ENCODE assay signal across 8 cellular contexts in the genomic region with DNA sequence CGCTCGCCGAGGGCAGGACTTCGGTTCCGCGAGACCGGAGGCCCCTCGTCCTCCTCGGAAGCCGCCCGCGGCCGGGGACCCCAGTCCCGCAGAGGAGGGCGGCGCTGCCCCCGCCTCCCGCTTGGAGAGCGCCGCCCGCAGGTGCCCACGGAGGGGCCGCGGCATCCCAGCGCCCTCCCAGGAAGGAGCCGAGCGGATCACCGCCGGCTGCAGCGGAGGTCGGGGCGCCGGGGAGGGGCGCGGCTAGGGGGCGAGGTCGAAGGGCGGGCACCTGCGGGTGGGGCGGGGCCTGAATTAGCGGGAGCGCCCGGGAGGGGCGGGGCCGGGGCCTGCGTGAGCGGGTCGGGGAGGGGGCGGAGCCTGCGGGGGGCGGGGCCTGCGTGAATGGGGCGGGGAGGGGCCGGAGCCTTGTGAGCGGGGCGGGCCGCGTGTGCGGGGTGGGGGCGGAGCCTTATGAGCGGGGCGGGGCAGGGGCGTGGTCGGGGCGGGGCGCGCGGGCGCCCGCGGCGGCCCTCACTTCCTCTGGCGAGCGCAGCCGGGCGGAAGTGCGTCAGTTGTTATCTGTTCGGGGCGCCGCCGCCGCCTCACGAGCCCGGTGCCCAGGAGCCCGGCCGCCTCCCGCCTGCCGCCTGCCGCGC. TPM values are rescaled to one million over a fixed set of nuclear protein-coding genes. Genes with fewer than 3 reads are reported as not detected.
A peak's percentile ranks its signal among the peaks of the same experiment; 100 is the strongest.
DNase-seq lines count a peak whose midpoint lies in the region; ATAC-seq, FAIRE-seq and TF ChIP-seq lines count a peak whose summit lies in the region.

A gene (plus strand): TSS at position 550 of the 638 bp plus-strand sequence.

- TF ChIP-seq POLR2A in GM12891 (IDR thresholded peaks at IDR 0.05; ENCODE audit: low read depth, low read length), result no peak
- peak; percentile 9 for TF ChIP-seq POLR2A in prostate gland (IDR thresholded peaks at IDR 0.05)

- H3K4me3 ChIP-seq in prostate gland, result peak within 1 kb of the TSS; percentile 62 to 78
- H3K4me3 ChIP-seq in upper lobe of right lung, result peak within 1 kb of the TSS; percentile 77

- WGBS in prostate gland, result 0% methylated on average over 11 of the region's 90 CpGs

- ATAC-seq in HG02852 (IDR thresholded peaks at IDR 0.05; ENCODE audit: unreplicated experiment) (peak; percentile 48), left ventricle myocardium superior (peak; percentile 87), upper lobe of right lung (peak; percentile 93)

- H3K27ac ChIP-seq in prostate gland, result peak within 1 kb of the TSS; percentile 76 to 85
- H3K27ac ChIP-seq in upper lobe of right lung, result peak within 1 kb of the TSS; percentile 80

- TF ChIP-seq CTCF in prostate gland (IDR thresholded peaks at IDR 0.05), result no peak
- TF ChIP-seq CTCF in upper lobe of right lung (IDR thresholded peaks at IDR 0.05), result no peak

- peaks cover 26% of the 10 kb centered on the region for H3K4me1 ChIP-seq in prostate gland (replicated peaks)
- peaks cover 47% of the 10 kb centered on the region for H3K4me1 ChIP-seq in upper lobe of right lung

- intact Hi-C loops in left ventricle myocardium superior (cut with micrococcal nuclease), result no loop called here
- intact Hi-C loops in prostate gland (cut with DNase I), result no loop called here
- intact Hi-C loops in upper lobe of right lung (cut with DNase I), result no loop called here

- H3K36me3 ChIP-seq in prostate gland, result no peaks in the 10 kb centered on the region
- H3K36me3 ChIP-seq in upper lobe of right lung, result no peaks in the 10 kb centered on the region

- H3K9me3 ChIP-seq in prostate gland, result no peaks in the 10 kb centered on the region
- no peaks in the 10 kb centered on the region for H3K9me3 ChIP-seq in upper lobe of right lung

- no peaks in the 10 kb centered on the region for H3K27me3 ChIP-seq in prostate gland (replicated peaks; ENCODE audit: insufficient read depth)
- no peaks in the 10 kb centered on the region for H3K27me3 ChIP-seq in upper lobe of right lung

- FAIRE-seq in GM12891 (lab: Jason Lieb, UNC), result peak; percentile 89

- DNase-seq in GM12891 (ENCODE audit: insufficient read length, low spot score) (peak; percentile 99), NCI-H146 treated with DMSO at 0.1 percent for 48 hours (lab: John Stamatoyannopoulos, UW; ENCODE audit: unreplicated experiment) (peak; percentile 66), T-helper 2 cell (peak; percentile 86 to 96 (median 90)), amniotic stem cell (lab: John Stamatoyannopoulos, UW) (peak; percentile 76), left ventricle myocardium superior (peak; percentile 96), prostate gland (ENCODE audit: low spot score) (peak; percentile 89), upper lobe of right lung (peak; percentile 94)

TF ChIP-seq in GM12891, 5 proteins besides CTCF, POLR2A, EP300 and RAD21:
- no peak for TF ChIP-seq POLR2AphosphoS5 (IDR thresholded peaks at IDR 0.05; ENCODE audit: low read depth, low read length)
- TF ChIP-seq SPI1 (IDR thresholded peaks at IDR 0.05; ENCODE audit: low read depth, low read length), result peak; percentile 31; the same call in 1 of the 2 replicates
TF ChIP-seq in GM12891: peak in this region for 1.

RNA-seq across cellular contexts. Expression of the gene that starts here (rescaled TPM):
- polyA plus RNA-seq in GM12891 (2012; ENCODE audit: low read depth, missing spikeins), result 14.6 TPM
- total RNA-seq in left ventricle myocardium superior (68.0 TPM), prostate gland (10 to 100 TPM; 34.2 to 69.2 TPM), upper lobe of right lung (49.5 TPM)

Comparison
In these comparisons a context has a peak if more than half of its experiments do, and no peak if none do; other contexts are left out.
1. Peak in every context shown above with its lines: DNase-seq, ATAC-seq, H3K4me3 ChIP-seq and H3K27ac ChIP-seq.